In the genomic region with DNA sequence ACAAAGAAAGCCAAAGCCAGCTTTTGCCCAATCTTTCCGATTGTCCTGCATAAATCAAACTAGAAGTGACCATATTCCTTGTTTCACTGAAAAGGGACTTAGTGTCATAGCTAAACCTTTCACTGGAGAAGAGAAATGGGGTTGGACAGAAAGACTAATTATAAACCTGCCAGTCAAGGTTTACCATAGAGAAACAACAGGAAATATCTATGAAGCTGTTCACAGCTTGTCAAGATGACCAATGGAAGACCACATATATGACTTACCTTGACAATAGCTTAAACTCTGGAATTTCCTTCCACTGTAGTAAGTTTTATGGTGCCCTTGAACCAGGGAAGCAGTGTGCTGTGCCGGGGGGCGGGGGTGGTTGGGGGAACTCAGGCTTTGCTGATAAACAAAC, we compare ENCODE assay signal across 13 cellular contexts.
DNase-seq lines count a peak whose midpoint lies in the region; ATAC-seq and TF ChIP-seq lines count a peak whose summit lies in the region.
"Had no signal": no experiment of that assay in that cellular context is flagged by ENCODE, and none has a peak within 500 bp of the region (broad histone marks: within the 10 kb centered on the region; RNA-seq: fewer than 3 reads in every experiment).

No MANE protein-coding gene starts in this region.

- H3K4me1 ChIP-seq in MM.1S (ENCODE audit: low read length) (peaks cover 33% of the 10 kb centered on the region), uterus (no peaks in the 10 kb centered on the region)
- H3K4me1 ChIP-seq: parathyroid adenoma had no signal

- peak overlapping the region; percentile 24; the same call in 1 of the 2 replicates for H2AFZ ChIP-seq in MM.1S (ENCODE audit: low read length)
- H2AFZ ChIP-seq: parathyroid adenoma had no signal

- H3K27me3 ChIP-seq in BJ (ENCODE audit: control insufficient read depth, insufficient read depth, low read length): no peaks in the 10 kb centered on the region
- no peaks in the 10 kb centered on the region for H3K27me3 ChIP-seq in MM.1S (replicated peaks; ENCODE audit: insufficient read depth, low read length)
- H3K27me3 ChIP-seq in uterus: no peaks in the 10 kb centered on the region

- peak overlapping the region; percentile 92 for H3K4me2 ChIP-seq in MM.1S (ENCODE audit: low read depth, low read length)

- H3K4me3 ChIP-seq in BJ (ENCODE audit: low read depth, low read length) (peak overlapping the region; percentile 12; the same call in 1 of the 2 replicates), MM.1S (ENCODE audit: low read length) (peak overlapping the region; percentile 48), uterus (no peak overlapping the region)
- H3K4me3 ChIP-seq: A549 had no signal

- intact Hi-C loops in uterus (cut with DNase I; ENCODE audit: low total_unique reads): no loop called here

- DNase-seq in BJ (ENCODE audit: low read depth) (no peak), MM.1S (no peak), uterus (no peak), GDM1 (lab: John Stamatoyannopoulos, UW) (no peak), mesenteric fat pad (ENCODE audit: low spot score) (no peak)
- DNase-seq in activated CD8-positive, alpha-beta memory T cell treated with anti-CD3 and anti-CD28 coated beads, Interleukin-2, amount 50 U/mL, for 48 hours: no peak
- DNase-seq: GOT3, left colon, NCI-H2171 had no signal

- peak overlapping the region; percentile 38; the same call in 1 of the 2 replicates for H3K9ac ChIP-seq in MM.1S (ENCODE audit: low read length)
- H3K9ac ChIP-seq: parathyroid adenoma had no signal

- H3F3A ChIP-seq in MM.1S (ENCODE audit: insufficient read depth, low read length): peaks cover 21% of the 10 kb centered on the region

- no peak for TF ChIP-seq CTCF in BJ (IDR thresholded peaks at IDR 0.05; ENCODE audit: insufficient read depth, low read depth, low read length)
- no peak for TF ChIP-seq CTCF in MM.1S (IDR thresholded peaks at IDR 0.05; ENCODE audit: low read length)
- no peak for TF ChIP-seq CTCF in uterus (IDR thresholded peaks at IDR 0.05)

- H3K9me3 ChIP-seq in MM.1S (replicated peaks; ENCODE audit: insufficient read depth, low read length): no peaks in the 10 kb centered on the region
- no peaks in the 10 kb centered on the region for H3K9me3 ChIP-seq in uterus
- H3K9me3 ChIP-seq: A549 had no signal

- H3K79me2 ChIP-seq in MM.1S (ENCODE audit: low read length): no peaks in the 10 kb centered on the region
- H3K79me2 ChIP-seq: parathyroid adenoma had no signal

- CTCF ChIA-PET in BJ (lab: Yijun Ruan, JAX): interaction anchor here (0.7 to 11.6 kb wide), 5 partner anchors 20 to 953 kb away, joined by 3 to 212 read pairs (median 4); partner anchors contain the start of gene EDN1

- POLR2A ChIA-PET in BJ (lab: Charles Lee): interaction anchor here (0.6 kb wide), 1 partner anchor 63 kb away, joined by 3 read pairs; no protein-coding TSS in a partner anchor

- no peaks in the 10 kb centered on the region for H3K9me2 ChIP-seq in MM.1S (replicated peaks; ENCODE audit: insufficient read depth, low read length)

- ATAC-seq in GM19324 (IDR thresholded peaks at IDR 0.05; ENCODE audit: low FRiP score, unreplicated experiment): peak; percentile 15
- ATAC-seq in HG02798 (IDR thresholded peaks at IDR 0.05; ENCODE audit: poor library complexity, unreplicated experiment): peak; percentile 15
- ATAC-seq: A549 had no signal

- no peaks in the 10 kb centered on the region for H4K20me1 ChIP-seq in MM.1S (ENCODE audit: insufficient read depth, low read length)

- H3K36me3 ChIP-seq in BJ (ENCODE audit: control insufficient read depth, insufficient read depth, low read length) (no peaks in the 10 kb centered on the region), MM.1S (replicated peaks; ENCODE audit: insufficient read depth, low read length) (no peaks in the 10 kb centered on the region), uterus (no peaks in the 10 kb centered on the region)

- TF ChIP-seq POLR2A in uterus (IDR thresholded peaks at IDR 0.05): no peak

- H3K27ac ChIP-seq in MM.1S (ENCODE audit: low read length): peak overlapping the region; percentile 73; the same call in 1 of the 2 replicates
- H3K27ac ChIP-seq in uterus: no peak overlapping the region
- H3K27ac ChIP-seq: A549, parathyroid adenoma had no signal

Comparison
In these comparisons a context has a peak if more than half of its experiments do, and no peak if none do; other contexts are left out.
1. H3K4me3 ChIP-seq: peak in BJ (single experiment) and MM.1S (single experiment); none in uterus (0 of 2).